ENCODE assay signal across 20 cellular contexts in the genomic region with DNA sequence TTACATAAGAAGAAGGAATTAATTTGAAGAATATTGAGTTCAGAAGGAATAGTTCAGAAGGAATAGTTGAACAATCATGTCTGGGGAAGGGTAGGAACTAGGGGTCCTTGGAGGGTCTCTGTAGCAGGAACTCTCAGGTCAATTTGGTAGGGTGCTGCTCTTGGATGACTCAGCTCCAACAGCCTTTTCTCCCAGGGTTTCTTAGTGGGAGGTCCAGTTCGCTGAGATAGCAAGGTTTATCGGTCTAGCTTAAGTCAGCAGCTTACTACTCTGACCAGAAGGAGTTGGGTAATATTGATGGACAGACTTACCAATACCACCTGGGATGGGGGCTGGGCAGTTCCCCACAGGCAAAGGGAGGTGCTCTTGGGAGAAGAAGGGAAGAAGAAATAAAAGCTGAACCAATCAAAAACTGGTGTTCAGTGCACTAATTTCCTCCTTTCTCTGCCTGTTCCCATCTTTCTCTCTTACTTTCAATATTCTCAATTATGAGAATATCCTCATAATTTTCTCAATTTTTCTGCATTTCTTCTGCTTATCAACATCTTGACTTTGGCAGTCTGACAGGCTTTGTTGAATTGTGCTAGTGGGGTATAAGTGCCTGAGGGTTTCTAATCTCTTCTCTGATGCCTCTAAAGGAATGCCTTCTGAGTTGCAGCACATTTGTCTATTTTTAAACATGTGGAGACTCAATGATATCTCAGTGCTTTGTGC. TPM values are rescaled to one million over a fixed set of nuclear protein-coding genes. Genes with fewer than 3 reads are reported as not detected.
A peak's percentile ranks its signal among the peaks of the same experiment; 100 is the strongest.
DNase-seq lines count a peak whose midpoint lies in the region; ATAC-seq and TF ChIP-seq lines count a peak whose summit lies in the region.
"Had no signal": no experiment of that assay in that cellular context is flagged by ENCODE, and none has a peak within 500 bp of the region (broad histone marks: within the 10 kb centered on the region; RNA-seq: fewer than 3 reads in every experiment).

No MANE protein-coding gene starts in this region.

- ATAC-seq in HG03432 (IDR thresholded peaks at IDR 0.05; ENCODE audit: unreplicated experiment): no peak
- ATAC-seq: left colon; stimulated activated effector memory CD8-positive, alpha-beta T cell treated with anti-CD3 and anti-CD28 coated beads, Interleukin-12 subunit alpha, Interleukin-12 subunit beta, amount 100 ng/mL, for 72 hours had no signal

- no peak overlapping the region for H3K4me2 ChIP-seq in mesenchymal stem cell (ENCODE audit: low read length, poor library complexity, severe bottlenecking)

- H3K9ac ChIP-seq in mesenchymal stem cell (ENCODE audit: low read length): no peak overlapping the region

- H3K4me3 ChIP-seq in mesenchymal stem cell (ENCODE audit: insufficient read depth in 1 of 2, low read depth in 1 of 2, low read length in 2 of 2): no peak overlapping the region
- no peak overlapping the region for H3K4me3 ChIP-seq in esophagus muscularis mucosa
- H3K4me3 ChIP-seq: colonic mucosa had no signal

- TF ChIP-seq CTCF in esophagus muscularis mucosa (IDR thresholded peaks at IDR 0.05): no peak

- no peaks in the 10 kb centered on the region for H3K79me1 ChIP-seq in mesenchymal stem cell (replicated peaks; ENCODE audit: low read length, poor library complexity, severe bottlenecking)

- H2BK12ac ChIP-seq in mesenchymal stem cell (ENCODE audit: low read length in 2 of 2): peak overlapping the region in 1 of 2 experiments; percentile 42

- no peaks in the 10 kb centered on the region for H3K4me1 ChIP-seq in mesenchymal stem cell (ENCODE audit: control insufficient read depth, insufficient read depth, low read depth, low read length)
- peaks cover 0 to 3% (median 1%) of the 10 kb centered on the region in 4 donors for H3K4me1 ChIP-seq in esophagus muscularis mucosa
- H3K4me1 ChIP-seq: colonic mucosa had no signal

- H2BK120ac ChIP-seq in mesenchymal stem cell (ENCODE audit: low read depth, low read length): no peak overlapping the region

- no peak overlapping the region for H3K14ac ChIP-seq in mesenchymal stem cell (ENCODE audit: low read length in 2 of 2)

- H3K4me1 Mint-ChIP-seq in activated naive CD4-positive, alpha-beta T cell treated with anti-CD3 and anti-CD28 coated beads, Interleukin-2, amount 10 ng/mL, durations not matched to agents 7 days and 5 days: no peaks in the 10 kb centered on the region
- H3K4me1 Mint-ChIP-seq: CD4-positive, alpha-beta memory T cell; stimulated activated effector memory CD8-positive, alpha-beta T cell treated with anti-CD3 and anti-CD28 coated beads, Interleukin-12 subunit alpha, Interleukin-12 subunit beta, amount 100 ng/mL, for 72 hours had no signal

- H3K36me3 ChIP-seq in mesenchymal stem cell (ENCODE audit: control insufficient read depth in 1 of 2, insufficient read depth in 2 of 2, low read depth in 1 of 2, low read length in 2 of 2): no peaks in the 10 kb centered on the region
- H3K36me3 ChIP-seq in esophagus muscularis mucosa: no peaks in the 10 kb centered on the region
- H3K36me3 ChIP-seq: colonic mucosa had no signal

- H3K9me3 Mint-ChIP-seq in activated naive CD4-positive, alpha-beta T cell treated with anti-CD3 and anti-CD28 coated beads, Interleukin-2, amount 10 ng/mL, durations not matched to agents 7 days and 5 days: no peaks in the 10 kb centered on the region

- H3K36me3 Mint-ChIP-seq in activated naive CD4-positive, alpha-beta T cell treated with anti-CD3 and anti-CD28 coated beads, Interleukin-2, amount 10 ng/mL, durations not matched to agents 7 days and 5 days: no peaks in the 10 kb centered on the region
- H3K36me3 Mint-ChIP-seq: CD4-positive, alpha-beta memory T cell; stimulated activated effector memory CD8-positive, alpha-beta T cell treated with anti-CD3 and anti-CD28 coated beads, Interleukin-12 subunit alpha, Interleukin-12 subunit beta, amount 100 ng/mL, for 72 hours had no signal

- intact Hi-C loops in esophagus muscularis mucosa (cut with DNase I): no loop called here

- H3K4ac ChIP-seq in mesenchymal stem cell (ENCODE audit: low read depth in 1 of 2, low read length in 2 of 2): no peak overlapping the region

- peak; percentile 14 for DNase-seq in ELF-1 (ENCODE audit: low read depth, low spot score)
- DNase-seq in RPMI8226: peak; percentile 73
- peak; percentile 83 to 95 for DNase-seq in erythroblast (lab: John Stamatoyannopoulos, UW)
- peak; percentile 47 for DNase-seq in mesenchymal stem cell
- DNase-seq in activated naive CD4-positive, alpha-beta T cell treated with anti-CD3 and anti-CD28 coated beads, Interleukin-2, amount 10 ng/mL, durations not matched to agents 7 days and 5 days: no peak
- DNase-seq in esophagus muscularis mucosa (ENCODE audit: extremely low spot score): no peak
- no peak for DNase-seq in central memory CD4-positive, alpha-beta T cell
- DNase-seq: activated CD4-positive, alpha-beta T cell treated with anti-CD3 and anti-CD28 coated beads, Interleukin-2, amount 50 U/mL, for 4 hours; activated gamma-delta T cell treated with Interleukin-2 at 50 U/mL for 16 hours; aorta; CD4-positive, alpha-beta memory T cell; colonic mucosa; DND-41; KBM-7; left colon; NCI-H2081; NCI-H446 treated with DMSO at 0.1 percent for 48 hours; retina had no signal

- CTCF ChIA-PET in activated naive CD4-positive, alpha-beta T cell treated with anti-CD3 and anti-CD28 coated beads, Interleukin-2, amount 10 ng/mL, durations not matched to agents 7 days and 5 days (lab: Charles Lee): no interaction called here

- TF ChIP-seq POLR2A in erythroblast (IDR thresholded peaks at IDR 0.05; ENCODE audit: low read length) (peak; percentile 10), esophagus muscularis mucosa (IDR thresholded peaks at IDR 0.05; ENCODE audit: low read depth) (no peak)

- H3K27me3 ChIP-seq in mesenchymal stem cell (ENCODE audit: control insufficient read depth in 1 of 2, insufficient read depth in 1 of 2, low read length in 2 of 2) (no peaks in the 10 kb centered on the region), esophagus muscularis mucosa (no peaks in the 10 kb centered on the region)
- H3K27me3 ChIP-seq: colonic mucosa had no signal

- no peak overlapping the region for H3K27ac ChIP-seq in mesenchymal stem cell (ENCODE audit: low read length, poor library complexity, severe bottlenecking)
- H3K27ac ChIP-seq in esophagus muscularis mucosa (replicated peaks in 1 of 4): no peak overlapping the region
- H3K27ac ChIP-seq: colonic mucosa had no signal

- no peak overlapping the region for H2BK5ac ChIP-seq in mesenchymal stem cell (ENCODE audit: low read depth, low read length, poor library complexity, severe bottlenecking)

- H4K8ac ChIP-seq in mesenchymal stem cell (ENCODE audit: low read length): peak overlapping the region; percentile 28

- H3K23ac ChIP-seq in mesenchymal stem cell (ENCODE audit: low read length in 2 of 2): peak overlapping the region in 1 of 2 experiments; percentile 42

- no peak overlapping the region for H2AK5ac ChIP-seq in mesenchymal stem cell (ENCODE audit: low read length, severe bottlenecking)

- no peaks in the 10 kb centered on the region for H3K27me3 Mint-ChIP-seq in activated naive CD4-positive, alpha-beta T cell treated with anti-CD3 and anti-CD28 coated beads, Interleukin-2, amount 10 ng/mL, durations not matched to agents 7 days and 5 days
- H3K27me3 Mint-ChIP-seq: CD4-positive, alpha-beta memory T cell had no signal

- no peak for TF ChIP-seq EP300 in esophagus muscularis mucosa (IDR thresholded peaks at IDR 0.05)

- no peak overlapping the region for H3K4me3 Mint-ChIP-seq in activated naive CD4-positive, alpha-beta T cell treated with anti-CD3 and anti-CD28 coated beads, Interleukin-2, amount 10 ng/mL, durations not matched to agents 7 days and 5 days
- H3K4me3 Mint-ChIP-seq: CD4-positive, alpha-beta memory T cell; stimulated activated effector memory CD8-positive, alpha-beta T cell treated with anti-CD3 and anti-CD28 coated beads, Interleukin-12 subunit alpha, Interleukin-12 subunit beta, amount 100 ng/mL, for 72 hours had no signal

- no peak overlapping the region for H3K27ac Mint-ChIP-seq in activated naive CD4-positive, alpha-beta T cell treated with anti-CD3 and anti-CD28 coated beads, Interleukin-2, amount 10 ng/mL, durations not matched to agents 7 days and 5 days
- H3K27ac Mint-ChIP-seq: CD4-positive, alpha-beta memory T cell; stimulated activated effector memory CD8-positive, alpha-beta T cell treated with anti-CD3 and anti-CD28 coated beads, Interleukin-12 subunit alpha, Interleukin-12 subunit beta, amount 100 ng/mL, for 72 hours had no signal

- 24% methylated on average over 2 of the region's 2 CpGs for WGBS in mesenchymal stem cell
- WGBS in esophagus muscularis mucosa: 75% methylated on average over 2 of the region's 2 CpGs

- H2AFZ ChIP-seq in mesenchymal stem cell (ENCODE audit: low read depth, low read length): no peak overlapping the region

- H4K91ac ChIP-seq in mesenchymal stem cell (ENCODE audit: low read length): no peak overlapping the region

- no peak overlapping the region for H3K18ac ChIP-seq in mesenchymal stem cell (ENCODE audit: low read depth in 1 of 2, low read length in 2 of 2)

- H3K9me3 ChIP-seq in mesenchymal stem cell (ENCODE audit: control insufficient read depth, low read length): no peaks in the 10 kb centered on the region
- H3K9me3 ChIP-seq in esophagus muscularis mucosa: no peaks in the 10 kb centered on the region
- H3K9me3 ChIP-seq: colonic mucosa had no signal

- H2BK15ac ChIP-seq in mesenchymal stem cell (ENCODE audit: low read depth, poor library complexity, severe bottlenecking): no peak overlapping the region

RNA-seq across cellular contexts. Expression of a gene that starts 14.4 kb away (rescaled TPM):
- 20.7 TPM for polyA plus RNA-seq in mesenchymal stem cell (2013, experiment 1 of 2)
- 20.9 TPM for polyA plus RNA-seq in mesenchymal stem cell (2013, experiment 2 of 2)
- 100 to 1,000 TPM in 1 of 4 donors, 10 to 100 TPM in 3; 68.1 to 141 (median 81.2) TPM for total RNA-seq in esophagus muscularis mucosa
- polyA plus RNA-seq: CD4-positive, alpha-beta memory T cell had no signal

Comparison
In these comparisons a context has a peak if more than half of its experiments do, and no peak if none do; other contexts are left out.
1. DNase-seq: peak in ELF-1 (single experiment), RPMI8226 (single experiment), erythroblast (2 of 2) and mesenchymal stem cell (single experiment); none in activated naive CD4-positive, alpha-beta T cell treated with anti-CD3 and anti-CD28 coated beads, Interleukin-2, amount 10 ng/mL, durations not matched to agents 7 days and 5 days (single experiment), esophagus muscularis mucosa (single experiment) and central memory CD4-positive, alpha-beta T cell (single experiment).